ENCODE assay signal across 25 cellular contexts in genomic region chr10:5911670-5912069, GRCh38. TPM values are rescaled to one million over a fixed set of nuclear protein-coding genes. Genes with fewer than 3 reads are reported as not detected.
A peak's percentile ranks its signal among the peaks of the same experiment; 100 is the strongest.
DNase-seq lines count a peak whose midpoint lies in the region; ATAC-seq lines count a peak whose summit lies in the region.
"Had no signal": no experiment of that assay in that cellular context is flagged by ENCODE, and none has a peak within 500 bp of the region (broad histone marks: within the 10 kb centered on the region; RNA-seq: fewer than 3 reads in every experiment).

No MANE protein-coding gene starts in this region.

- no peaks in the 10 kb centered on the region for H3K9me3 ChIP-seq in CD4-positive, CD25-positive, alpha-beta regulatory T cell (ENCODE audit: control insufficient read depth in 2 of 2, low read length in 2 of 2)
- H3K9me3 ChIP-seq in naive thymus-derived CD4-positive, alpha-beta T cell (ENCODE audit: control insufficient read depth in 2 of 3, low read length in 3 of 3): no peaks in the 10 kb centered on the region
- H3K9me3 ChIP-seq: HAP-1, MG63, SJSA1 had no signal

- no peak for DNase-seq in activated CD4-positive, alpha-beta T cell treated with anti-CD3 and anti-CD28 coated beads for 36 hours
- no peak for DNase-seq in activated CD4-positive, alpha-beta T cell treated with anti-CD3 and anti-CD28 coated beads for 48 hours
- DNase-seq in CD4-positive, CD25-positive, alpha-beta regulatory T cell: no peak
- DNase-seq in effector memory CD8-positive, alpha-beta T cell: no peak
- no peak for DNase-seq in naive thymus-derived CD4-positive, alpha-beta T cell
- no peak for DNase-seq in NCI-H748 (lab: John Stamatoyannopoulos, UW; ENCODE audit: unreplicated experiment)
- DNase-seq in SKM-1 treated with dmso at 0.1 percent for 144 hours (lab: John Stamatoyannopoulos, UW; ENCODE audit: unreplicated experiment): no peak
- no peak for DNase-seq in AG08396 (ENCODE audit: low spot score)
- DNase-seq: 8988T, ACHN, GDM1, GOT3, IMR-90, KG1, MG63, NCI-H1417, NCI-H1694, NCI-H2029 treated with DMSO at 0.1 percent for 48 hours, NCI-H446 treated with DMSO at 0.1 percent for 48 hours, NCI-H526, Right ventricle myocardium superior, RPMI8226 had no signal

- peak overlapping the region; percentile 2 for H3K27ac Mint-ChIP-seq in activated CD4-positive, alpha-beta T cell treated with anti-CD3 and anti-CD28 coated beads for 36 hours
- H3K27ac Mint-ChIP-seq in CD4-positive, CD25-positive, alpha-beta regulatory T cell: peak overlapping the region; percentile 77 to 84 (median 79)
- H3K27ac Mint-ChIP-seq in effector memory CD8-positive, alpha-beta T cell: peak overlapping the region; percentile 3 to 15
- peak overlapping the region in 6 of 9 donors; percentile 3 to 68 (median 26) for H3K27ac Mint-ChIP-seq in naive thymus-derived CD4-positive, alpha-beta T cell

- POLR2A ChIA-PET in activated CD4-positive, alpha-beta T cell treated with anti-CD3 and anti-CD28 coated beads for 36 hours (lab: Charles Lee): interaction anchor here (0.6 kb wide), 1 partner anchor 18 kb away, joined by 3 read pairs; no protein-coding TSS in a partner anchor
- POLR2A ChIA-PET in naive thymus-derived CD4-positive, alpha-beta T cell (lab: Charles Lee): no interaction called here

- CTCF ChIA-PET in activated CD4-positive, alpha-beta T cell treated with anti-CD3 and anti-CD28 coated beads for 36 hours (lab: Charles Lee): no interaction called here
- CTCF ChIA-PET in naive thymus-derived CD4-positive, alpha-beta T cell (lab: Charles Lee): no interaction called here

- H3K27me3 Mint-ChIP-seq in activated CD4-positive, alpha-beta T cell treated with anti-CD3 and anti-CD28 coated beads for 36 hours: no peaks in the 10 kb centered on the region
- no peaks in the 10 kb centered on the region for H3K27me3 Mint-ChIP-seq in CD4-positive, CD25-positive, alpha-beta regulatory T cell
- no peaks in the 10 kb centered on the region for H3K27me3 Mint-ChIP-seq in effector memory CD8-positive, alpha-beta T cell
- H3K27me3 Mint-ChIP-seq in naive thymus-derived CD4-positive, alpha-beta T cell: no peaks in the 10 kb centered on the region

- intact Hi-C loops in activated CD4-positive, alpha-beta T cell treated with anti-CD3 and anti-CD28 coated beads for 36 hours (cut with DNase I, micrococcal nuclease): no loop called here
- intact Hi-C loops in naive thymus-derived CD4-positive, alpha-beta T cell (cut with micrococcal nuclease): no loop called here

- H3K4me1 Mint-ChIP-seq in activated CD4-positive, alpha-beta T cell treated with anti-CD3 and anti-CD28 coated beads for 36 hours: peaks cover 8% of the 10 kb centered on the region
- H3K4me1 Mint-ChIP-seq in CD4-positive, CD25-positive, alpha-beta regulatory T cell: peaks cover 4 to 24% (median 13%) of the 10 kb centered on the region in 4 donors
- H3K4me1 Mint-ChIP-seq in effector memory CD8-positive, alpha-beta T cell (ENCODE audit: low read depth in 2 of 2): peaks cover 6% of the 10 kb centered on the region in 2 donors
- peaks cover 5 to 17% (median 12%) of the 10 kb centered on the region in 7 donors for H3K4me1 Mint-ChIP-seq in naive thymus-derived CD4-positive, alpha-beta T cell

- no peak overlapping the region for H3K27ac ChIP-seq in CD4-positive, CD25-positive, alpha-beta regulatory T cell (ENCODE audit: insufficient read depth, low read length, poor library complexity, severe bottlenecking)
- no peak overlapping the region for H3K27ac ChIP-seq in naive thymus-derived CD4-positive, alpha-beta T cell (ENCODE audit: low read depth, low read length)
- H3K27ac ChIP-seq: SJSA1 had no signal

- no peak overlapping the region for H3K4me3 Mint-ChIP-seq in activated CD4-positive, alpha-beta T cell treated with anti-CD3 and anti-CD28 coated beads for 36 hours
- no peak overlapping the region for H3K4me3 Mint-ChIP-seq in CD4-positive, CD25-positive, alpha-beta regulatory T cell
- H3K4me3 Mint-ChIP-seq in effector memory CD8-positive, alpha-beta T cell: no peak overlapping the region
- no peak overlapping the region for H3K4me3 Mint-ChIP-seq in naive thymus-derived CD4-positive, alpha-beta T cell

- H3K36me3 ChIP-seq in CD4-positive, CD25-positive, alpha-beta regulatory T cell (ENCODE audit: control insufficient read depth, insufficient read depth, low read length): peaks cover 85% of the 10 kb centered on the region
- peaks cover 26 to 84% (median 29%) of the 10 kb centered on the region in 3 experiments for H3K36me3 ChIP-seq in naive thymus-derived CD4-positive, alpha-beta T cell (ENCODE audit: control insufficient read depth in 2 of 3, insufficient read depth in 3 of 3, low read length in 3 of 3)

- no peaks in the 10 kb centered on the region for H3K9me3 Mint-ChIP-seq in activated CD4-positive, alpha-beta T cell treated with anti-CD3 and anti-CD28 coated beads for 36 hours (ENCODE audit: low read depth)
- peaks cover 0 to 2% (median 0%) of the 10 kb centered on the region in 7 donors for H3K9me3 Mint-ChIP-seq in CD4-positive, CD25-positive, alpha-beta regulatory T cell
- H3K9me3 Mint-ChIP-seq in effector memory CD8-positive, alpha-beta T cell: no peaks in the 10 kb centered on the region
- H3K9me3 Mint-ChIP-seq in naive thymus-derived CD4-positive, alpha-beta T cell: no peaks in the 10 kb centered on the region

- H3K4me3 ChIP-seq in CD4-positive, CD25-positive, alpha-beta regulatory T cell (ENCODE audit: low read depth, low read length): no peak overlapping the region
- H3K4me3 ChIP-seq in naive thymus-derived CD4-positive, alpha-beta T cell (ENCODE audit: low read length): no peak overlapping the region
- H3K4me3 ChIP-seq: GM12878, HAP-1, MG63, SJSA1 had no signal

- H3K36me3 Mint-ChIP-seq in activated CD4-positive, alpha-beta T cell treated with anti-CD3 and anti-CD28 coated beads for 36 hours (ENCODE audit: low read depth): peaks cover 50% of the 10 kb centered on the region
- peaks cover 72% of the 10 kb centered on the region for H3K36me3 Mint-ChIP-seq in CD4-positive, CD25-positive, alpha-beta regulatory T cell
- H3K36me3 Mint-ChIP-seq in effector memory CD8-positive, alpha-beta T cell (ENCODE audit: insufficient read depth): peaks cover 59% of the 10 kb centered on the region
- H3K36me3 Mint-ChIP-seq in naive thymus-derived CD4-positive, alpha-beta T cell: peaks cover 23 to 78% (median 46%) of the 10 kb centered on the region in 5 donors

- peaks cover 5% of the 10 kb centered on the region for H3K4me1 ChIP-seq in CD4-positive, CD25-positive, alpha-beta regulatory T cell (ENCODE audit: control insufficient read depth, insufficient read depth, low read length, poor library complexity, severe bottlenecking)
- H3K4me1 ChIP-seq in naive thymus-derived CD4-positive, alpha-beta T cell (ENCODE audit: control insufficient read depth in 2 of 2, insufficient read depth in 2 of 2, low read length in 2 of 2): no peaks in the 10 kb centered on the region
- H3K4me1 ChIP-seq: HAP-1, SJSA1 had no signal

- H3K27me3 ChIP-seq in CD4-positive, CD25-positive, alpha-beta regulatory T cell (ENCODE audit: control insufficient read depth, insufficient read depth, low read length): no peaks in the 10 kb centered on the region
- H3K27me3 ChIP-seq in naive thymus-derived CD4-positive, alpha-beta T cell (ENCODE audit: control insufficient read depth in 2 of 2, insufficient read depth in 2 of 2, low read length in 2 of 2): no peaks in the 10 kb centered on the region
- H3K27me3 ChIP-seq: MG63, SJSA1 had no signal

- no peak for ATAC-seq in activated CD4-positive, alpha-beta T cell treated with anti-CD3 and anti-CD28 coated beads for 36 hours
- ATAC-seq in CD4-positive, CD25-positive, alpha-beta regulatory T cell (ENCODE audit: low read depth in 2 of 2): no peak
- ATAC-seq in effector memory CD8-positive, alpha-beta T cell (replicated peaks): no peak
- ATAC-seq in naive thymus-derived CD4-positive, alpha-beta T cell: no peak
- ATAC-seq: GM12878 had no signal

RNA-seq across cellular contexts. Expression of gene FBH1, which starts 21.6 kb away (rescaled TPM):
- total RNA-seq in activated CD4-positive, alpha-beta T cell treated with anti-CD3 and anti-CD28 coated beads for 36 hours: 10 to 100 TPM; 53.3 to 56.2 TPM
- total RNA-seq in CD4-positive, CD25-positive, alpha-beta regulatory T cell: 108 TPM
- 100 to 1,000 TPM in 2 of 4 donors, 10 to 100 TPM in 2; 85.3 to 107 (median 97.0) TPM for polyA plus RNA-seq in CD4-positive, CD25-positive, alpha-beta regulatory T cell
- total RNA-seq in naive thymus-derived CD4-positive, alpha-beta T cell: 100 to 1,000 TPM in 2 of 5 experiments, 10 to 100 TPM in 3; 64.8 to 105 (median 78.6) TPM
- 10 to 100 TPM; 59.9 to 96.4 TPM for polyA plus RNA-seq in naive thymus-derived CD4-positive, alpha-beta T cell

RNA-seq across cellular contexts. Expression of gene ANKRD16, which starts 22.0 kb away (rescaled TPM):
- total RNA-seq in activated CD4-positive, alpha-beta T cell treated with anti-CD3 and anti-CD28 coated beads for 36 hours: 1 to 10 TPM; 7.5 to 8.3 TPM
- total RNA-seq in CD4-positive, CD25-positive, alpha-beta regulatory T cell: 4.8 TPM
- polyA plus RNA-seq in CD4-positive, CD25-positive, alpha-beta regulatory T cell: 1 to 10 TPM; 3.1 to 6.3 (median 3.4) TPM
- total RNA-seq in naive thymus-derived CD4-positive, alpha-beta T cell: 1 to 10 TPM; 4.6 to 9.8 (median 7.2) TPM
- 1 to 10 TPM; 6.2 to 7.0 TPM for polyA plus RNA-seq in naive thymus-derived CD4-positive, alpha-beta T cell

Comparison
In these comparisons a context has a peak if more than half of its experiments do, and no peak if none do; other contexts are left out.
1. H3K27ac Mint-ChIP-seq: peak in every context shown above with its lines; median percentile 79 in CD4-positive, CD25-positive, alpha-beta regulatory T cell; 26 in naive thymus-derived CD4-positive, alpha-beta T cell; 9 in effector memory CD8-positive, alpha-beta T cell; 2 in activated CD4-positive, alpha-beta T cell treated with anti-CD3 and anti-CD28 coated beads for 36 hours.